ENCODE assay signal across 1 cellular context in genomic region chr3:4996223-4996765, GRCh38.
TF ChIP-seq lines count a peak whose summit lies in the region.

No MANE protein-coding gene starts in this region.

TF ChIP-seq in K562, 482 proteins besides CTCF, POLR2A, EP300 and RAD21 (continued from another document and continues in another):
- TF ChIP-seq ZNF780A (CRISPR knock-in tag; IDR thresholded peaks at IDR 0.05) (no peak), ETV6 (IDR thresholded peaks at IDR 0.05; ENCODE audit: borderline replicate concordance in 1 of 2, low read depth in 2 of 2, low read length in 1 of 2) (no peak), ETV6 (CRISPR knock-in tag; IDR thresholded peaks at IDR 0.05; ENCODE audit: borderline replicate concordance) (no peak), ETV1 (tag; conservative IDR thresholded peaks at IDR 0.05; ENCODE audit: low read depth) (peak; percentile 39), ZNF347 (CRISPR knock-in tag; IDR thresholded peaks at IDR 0.05; ENCODE audit: low read depth) (no peak), ZBTB7A (IDR thresholded peaks at IDR 0.05; ENCODE audit: borderline replicate concordance, control insufficient read depth, low read depth, low read length) (no peak), SOX6 (IDR thresholded peaks at IDR 0.05) (peak; percentile 43; the same call in 1 of the 2 replicates), MITF (IDR thresholded peaks at IDR 0.05) (peak; percentile 82; the same call in 1 of the 2 replicates), SMAD1 (IDR thresholded peaks at IDR 0.05; ENCODE audit: low read depth, low read length, partially characterized antibody) (no peak), EP400 (IDR thresholded peaks at IDR 0.05) (no peak), PCBP2 (IDR thresholded peaks at IDR 0.05; ENCODE audit: low read depth, low read length, poor library complexity, severe bottlenecking) (no peak), AFF1 (IDR thresholded peaks at IDR 0.05; ENCODE audit: low read depth in 1 of 2, partially characterized antibody in 2 of 2) (peak in 1 of 2 experiments; percentile 21), NFYB (IDR thresholded peaks at IDR 0.05; ENCODE audit: extremely low read depth, insufficient read length) (no peak), CREBBP (IDR thresholded peaks at IDR 0.05; ENCODE audit: low read depth, low read length) (no peak), ZNF583 (CRISPR knock-in tag; IDR thresholded peaks at IDR 0.05) (peak; percentile 54; the same call in 1 of the 2 replicates), HINFP (tag; conservative IDR thresholded peaks at IDR 0.05; ENCODE audit: low read depth) (no peak), MBD1 (CRISPR knock-in tag; IDR thresholded peaks at IDR 0.05) (no peak), POLR2H (tag; IDR thresholded peaks at IDR 0.05; ENCODE audit: low read depth) (no peak), ESRRA (IDR thresholded peaks at IDR 0.05; ENCODE audit: borderline replicate concordance, low read depth) (no peak), XRCC3 (IDR thresholded peaks at IDR 0.05) (no peak), ZNF23 (CRISPR knock-in tag; IDR thresholded peaks at IDR 0.05) (peak; percentile 67), MTA3 (IDR thresholded peaks at IDR 0.05; ENCODE audit: borderline replicate concordance) (peak; percentile 57; the same call in 1 of the 2 replicates), E2F5 (CRISPR knock-in tag; IDR thresholded peaks at IDR 0.05) (no peak), ZFPM2 (CRISPR knock-in tag; IDR thresholded peaks at IDR 0.05) (no peak), CCAR2 (IDR thresholded peaks at IDR 0.05; ENCODE audit: low read depth, low read length) (no peak), PTTG1 (tag; IDR thresholded peaks at IDR 0.05; ENCODE audit: low read depth) (peak; percentile 52; the same call in 1 of the 2 replicates), CBX8 (IDR thresholded peaks at IDR 0.05; ENCODE audit: borderline replicate concordance, extremely low read depth, low read depth, low read length, poor library complexity, severe bottlenecking) (no peak), DNMT1 (IDR thresholded peaks at IDR 0.05) (no peak), ZKSCAN8 (CRISPR knock-in tag; IDR thresholded peaks at IDR 0.05) (no peak), RNF2 (IDR thresholded peaks at IDR 0.05) (no peak), KLF16 (IDR thresholded peaks at IDR 0.05) (no peak), TBL1XR1 (IDR thresholded peaks at IDR 0.05; ENCODE audit: low read length in 2 of 2) (no peak), ATF4 (CRISPR knock-in tag; IDR thresholded peaks at IDR 0.05) (no peak), ZNF512 (tag; IDR thresholded peaks at IDR 0.05) (no peak), ZNF316 (IDR thresholded peaks at IDR 0.05) (peak; percentile 99), ZBTB17 (CRISPR knock-in tag; IDR thresholded peaks at IDR 0.05) (0 out of 2 replicates have a peak, but pooled peaks have one; percentile 58), SLC30A9 (CRISPR knock-in tag; IDR thresholded peaks at IDR 0.05) (no peak), HIVEP1 (CRISPR knock-in tag; IDR thresholded peaks at IDR 0.05) (0 out of 2 replicates have a peak, but pooled peaks have one; percentile 60), ZBTB2 (IDR thresholded peaks at IDR 0.05) (peak; percentile 21; the same call in 1 of the 2 replicates), NRF1 (conservative IDR thresholded peaks at IDR 0.05 in 1 of 2, IDR thresholded peaks at IDR 0.05 in 1 of 2) (peak; percentile 88 to 90), PHB (CRISPR knock-in tag; IDR thresholded peaks at IDR 0.05) (no peak), ZNF134 (CRISPR knock-in tag; conservative IDR thresholded peaks at IDR 0.05) (0 out of 2 replicates have a peak, but pooled peaks have one; percentile 16), NFIX (CRISPR knock-in tag; IDR thresholded peaks at IDR 0.05; ENCODE audit: low read depth) (no peak), HDAC3 (IDR thresholded peaks at IDR 0.05; ENCODE audit: borderline replicate concordance, partially characterized antibody) (no peak), ZNF449 (CRISPR knock-in tag; IDR thresholded peaks at IDR 0.05) (no peak), POLR2G (IDR thresholded peaks at IDR 0.05; ENCODE audit: low read depth, low read length) (no peak), NCOA1 (IDR thresholded peaks at IDR 0.05; ENCODE audit: low read depth) (no peak), ZNF764 (CRISPR knock-in tag; IDR thresholded peaks at IDR 0.05; ENCODE audit: low read depth) (no peak), PKNOX1 (IDR thresholded peaks at IDR 0.05) (no peak), CHCHD3 (CRISPR knock-in tag; IDR thresholded peaks at IDR 0.05) (no peak), BHLHE40 (IDR thresholded peaks at IDR 0.05; ENCODE audit: low read length) (peak; percentile 90), HDAC6 (IDR thresholded peaks at IDR 0.05; ENCODE audit: low read depth, low read length) (no peak), PHF20 (IDR thresholded peaks at IDR 0.05; ENCODE audit: partially characterized antibody) (no peak), ETV5 (CRISPR knock-in tag; IDR thresholded peaks at IDR 0.05; ENCODE audit: low read depth) (no peak), TCF7L2 (IDR thresholded peaks at IDR 0.05; ENCODE audit: low read depth, low read length) (no peak)
